11 cellular contexts compared by ENCODE assay signal in genomic region chr18:26228562-26229260, GRCh38. TPM values are rescaled to one million over a fixed set of nuclear protein-coding genes. Genes with fewer than 3 reads are reported as not detected.
A peak's percentile ranks its signal among the peaks of the same experiment; 100 is the strongest.
DNase-seq lines count a peak whose midpoint lies in the region; ATAC-seq and TF ChIP-seq lines count a peak whose summit lies in the region.
"Had no signal": no experiment of that assay in that cellular context is flagged by ENCODE, and none has a peak within 500 bp of the region (broad histone marks: within the 10 kb centered on the region; RNA-seq: fewer than 3 reads in every experiment).

No MANE protein-coding gene starts in this region.

- H3K36me3 ChIP-seq in HUES64 (ENCODE audit: insufficient read depth, low read length), result no peaks in the 10 kb centered on the region
- H3K36me3 ChIP-seq: cardiac muscle cell had no signal

- peak; percentile 21 for DNase-seq in activated CD4-positive, alpha-beta T cell treated with anti-CD3 and anti-CD28 coated beads for 36 hours
- no peak for DNase-seq in activated CD4-positive, alpha-beta T cell treated with anti-CD3 and anti-CD28 coated beads, Interleukin-2, amount 50 U/mL, for 1 hour
- DNase-seq in activated CD4-positive, alpha-beta memory T cell treated with anti-CD3 and anti-CD28 coated beads, Interleukin-2, amount 10 ng/mL, durations not matched to agents 7 days and 5 days, result no peak
- DNase-seq in nephron progenitor cell, result no peak
- DNase-seq in caudate nucleus (lab: John Stamatoyannopoulos, UW), result no peak
- DNase-seq in NCI-H2196 (lab: John Stamatoyannopoulos, UW; ENCODE audit: unreplicated experiment), result no peak
- DNase-seq: activated CD8-positive, alpha-beta memory T cell treated with anti-CD3 and anti-CD28 coated beads for 24 hours; GF-D8 had no signal

- no peaks in the 10 kb centered on the region for H3K27me3 Mint-ChIP-seq in activated CD4-positive, alpha-beta T cell treated with anti-CD3 and anti-CD28 coated beads for 36 hours
- H3K27me3 Mint-ChIP-seq in activated CD4-positive, alpha-beta memory T cell treated with anti-CD3 and anti-CD28 coated beads, Interleukin-2, amount 10 ng/mL, durations not matched to agents 7 days and 5 days, result no peaks in the 10 kb centered on the region
- H3K27me3 Mint-ChIP-seq in nephron progenitor cell (ENCODE audit: low read depth, poor library complexity), result peaks cover 15% of the 10 kb centered on the region

- peak overlapping the region; percentile 73 for H3K27ac Mint-ChIP-seq in activated CD4-positive, alpha-beta T cell treated with anti-CD3 and anti-CD28 coated beads for 36 hours
- no peak overlapping the region for H3K27ac Mint-ChIP-seq in activated CD4-positive, alpha-beta memory T cell treated with anti-CD3 and anti-CD28 coated beads, Interleukin-2, amount 10 ng/mL, durations not matched to agents 7 days and 5 days
- H3K27ac Mint-ChIP-seq in nephron progenitor cell, result no peak overlapping the region

- intact Hi-C loops in activated CD4-positive, alpha-beta T cell treated with anti-CD3 and anti-CD28 coated beads for 36 hours (cut with DNase I, micrococcal nuclease), result loop anchor here in 1 of 2 experiments (10.0 kb wide), 1 partner anchor 316 kb away; the partner anchor contains the start of gene KCTD1

- peak overlapping the region; percentile 94 for H3K4me3 Mint-ChIP-seq in activated CD4-positive, alpha-beta T cell treated with anti-CD3 and anti-CD28 coated beads for 36 hours
- H3K4me3 Mint-ChIP-seq in activated CD4-positive, alpha-beta memory T cell treated with anti-CD3 and anti-CD28 coated beads, Interleukin-2, amount 10 ng/mL, durations not matched to agents 7 days and 5 days, result peak overlapping the region; percentile 92
- H3K4me3 Mint-ChIP-seq in nephron progenitor cell, result peak overlapping the region; percentile 96

- CTCF ChIA-PET in activated CD4-positive, alpha-beta T cell treated with anti-CD3 and anti-CD28 coated beads for 36 hours (lab: Charles Lee), result interaction anchor here (1.0 kb wide), 1 partner anchor 42 kb away, joined by 3 read pairs; no protein-coding TSS in a partner anchor
- CTCF ChIA-PET in activated CD4-positive, alpha-beta memory T cell treated with anti-CD3 and anti-CD28 coated beads, Interleukin-2, amount 10 ng/mL, durations not matched to agents 7 days and 5 days (lab: Charles Lee), result no interaction called here

- H3K9ac ChIP-seq in HUES64 (ENCODE audit: low read depth, low read length), result no peak overlapping the region

- no peaks in the 10 kb centered on the region for H3K9me3 ChIP-seq in HUES64 (ENCODE audit: insufficient read depth, low read depth, low read length)

- POLR2A ChIA-PET in activated CD4-positive, alpha-beta T cell treated with anti-CD3 and anti-CD28 coated beads for 36 hours (lab: Charles Lee), result interaction anchor here (0.9 to 1.0 kb wide), 2 partner anchors 11 to 13 kb away, joined by 4 to 8 read pairs; no protein-coding TSS in a partner anchor
- POLR2A ChIA-PET in activated CD4-positive, alpha-beta memory T cell treated with anti-CD3 and anti-CD28 coated beads, Interleukin-2, amount 10 ng/mL, durations not matched to agents 7 days and 5 days (lab: Charles Lee), result no interaction called here

- H3K9me3 Mint-ChIP-seq in activated CD4-positive, alpha-beta T cell treated with anti-CD3 and anti-CD28 coated beads for 36 hours (ENCODE audit: low read depth), result no peaks in the 10 kb centered on the region
- H3K9me3 Mint-ChIP-seq in activated CD4-positive, alpha-beta memory T cell treated with anti-CD3 and anti-CD28 coated beads, Interleukin-2, amount 10 ng/mL, durations not matched to agents 7 days and 5 days, result peaks cover 4% of the 10 kb centered on the region
- H3K9me3 Mint-ChIP-seq in nephron progenitor cell, result peaks cover 13% of the 10 kb centered on the region

- peaks cover 11% of the 10 kb centered on the region for H3K27me3 ChIP-seq in HUES64 (ENCODE audit: insufficient read depth, low read length)
- H3K27me3 ChIP-seq: cardiac muscle cell had no signal

- H3K27ac ChIP-seq in HUES64 (ENCODE audit: low read depth, low read length), result no peak overlapping the region
- H3K27ac ChIP-seq in caudate nucleus (ENCODE audit: low read depth, low read length), result no peak overlapping the region
- H3K27ac ChIP-seq: cardiac muscle cell had no signal

- peaks cover 32% of the 10 kb centered on the region for H3K4me1 ChIP-seq in HUES64 (ENCODE audit: insufficient read depth, low read length)

- H3K4me3 ChIP-seq in HUES64 (ENCODE audit: low read length), result peak overlapping the region; percentile 81; the same call in 1 of the 2 replicates
- H3K4me3 ChIP-seq: cardiac muscle cell had no signal

- peak; percentile 51 for ATAC-seq in activated CD4-positive, alpha-beta T cell treated with anti-CD3 and anti-CD28 coated beads for 36 hours
- ATAC-seq in HG03175 (IDR thresholded peaks at IDR 0.05; ENCODE audit: unreplicated experiment), result no peak

- peaks cover 48% of the 10 kb centered on the region for H3K4me1 Mint-ChIP-seq in activated CD4-positive, alpha-beta T cell treated with anti-CD3 and anti-CD28 coated beads for 36 hours
- peaks cover 31% of the 10 kb centered on the region for H3K4me1 Mint-ChIP-seq in activated CD4-positive, alpha-beta memory T cell treated with anti-CD3 and anti-CD28 coated beads, Interleukin-2, amount 10 ng/mL, durations not matched to agents 7 days and 5 days
- peaks cover 48% of the 10 kb centered on the region for H3K4me1 Mint-ChIP-seq in nephron progenitor cell

- TF ChIP-seq CTCF in nephron progenitor cell (IDR thresholded peaks at IDR 0.05), result no peak

- WGBS in HUES64, result 71% methylated on average over 6 of the region's 6 CpGs

- H3K36me3 Mint-ChIP-seq in activated CD4-positive, alpha-beta T cell treated with anti-CD3 and anti-CD28 coated beads for 36 hours (ENCODE audit: low read depth), result peaks cover 25% of the 10 kb centered on the region
- peaks cover 9% of the 10 kb centered on the region for H3K36me3 Mint-ChIP-seq in activated CD4-positive, alpha-beta memory T cell treated with anti-CD3 and anti-CD28 coated beads, Interleukin-2, amount 10 ng/mL, durations not matched to agents 7 days and 5 days (ENCODE audit: low read depth)
- peaks cover 21% of the 10 kb centered on the region for H3K36me3 Mint-ChIP-seq in nephron progenitor cell (ENCODE audit: low read depth)

RNA-seq across cellular contexts. Expression of gene TAF4B, which starts 2.5 kb away (rescaled TPM):
- 10 to 100 TPM; 18.7 to 24.0 TPM for total RNA-seq in activated CD4-positive, alpha-beta T cell treated with anti-CD3 and anti-CD28 coated beads for 36 hours
- polyA plus RNA-seq in HUES64 (2013, experiment 1 of 2), result 9.0 TPM
- polyA plus RNA-seq in HUES64 (2013, experiment 2 of 2), result 8.7 TPM
- 1 to 10 TPM; 3.3 to 3.8 TPM for total RNA-seq in activated CD4-positive, alpha-beta memory T cell treated with anti-CD3 and anti-CD28 coated beads, Interleukin-2, amount 10 ng/mL, durations not matched to agents 7 days and 5 days

Comparison
In these comparisons a context has a peak if more than half of its experiments do, and no peak if none do; other contexts are left out.
1. RNA of gene TAF4B, which starts 2.5 kb away (total RNA-seq): 18.7 to 24.0 TPM in activated CD4-positive, alpha-beta T cell treated with anti-CD3 and anti-CD28 coated beads for 36 hours; 3.3 to 3.8 TPM in activated CD4-positive, alpha-beta memory T cell treated with anti-CD3 and anti-CD28 coated beads, Interleukin-2, amount 10 ng/mL, durations not matched to agents 7 days and 5 days; every median in the first group is over 4 times any median in the second.
2. Peak in every context shown above with its lines, with median percentiles within 50 percentile points of each other: H3K4me3 Mint-ChIP-seq.